7 cellular contexts compared by ENCODE assay signal in genomic region chr2:170930132-170931109, GRCh38. TPM values are rescaled to one million over a fixed set of nuclear protein-coding genes. Genes with fewer than 3 reads are reported as not detected.
DNase-seq lines count a peak whose midpoint lies in the region; ATAC-seq, FAIRE-seq and TF ChIP-seq lines count a peak whose summit lies in the region.

No MANE protein-coding gene starts in this region.

- POLR2A ChIA-PET in activated CD4-positive, alpha-beta T cell treated with anti-CD3 and anti-CD28 coated beads, Interleukin-2, amount 10 ng/mL, durations not matched to agents 7 days and 5 days (lab: Charles Lee) = no interaction called here

- no peaks in the 10 kb centered on the region for H3K27me3 Mint-ChIP-seq in activated CD4-positive, alpha-beta T cell treated with anti-CD3 and anti-CD28 coated beads, Interleukin-2, amount 10 ng/mL, durations not matched to agents 7 days and 5 days
- no peaks in the 10 kb centered on the region for H3K27me3 Mint-ChIP-seq in naive B cell

- peak overlapping the region; percentile 86 for H3K4me3 Mint-ChIP-seq in activated CD4-positive, alpha-beta T cell treated with anti-CD3 and anti-CD28 coated beads, Interleukin-2, amount 10 ng/mL, durations not matched to agents 7 days and 5 days
- peak overlapping the region; percentile 90 to 99 (median 96) for H3K4me3 Mint-ChIP-seq in naive B cell

- peaks cover 9% of the 10 kb centered on the region for H3K9me3 Mint-ChIP-seq in activated CD4-positive, alpha-beta T cell treated with anti-CD3 and anti-CD28 coated beads, Interleukin-2, amount 10 ng/mL, durations not matched to agents 7 days and 5 days
- H3K9me3 Mint-ChIP-seq in naive B cell = no peaks in the 10 kb centered on the region

- H3K36me3 Mint-ChIP-seq in activated CD4-positive, alpha-beta T cell treated with anti-CD3 and anti-CD28 coated beads, Interleukin-2, amount 10 ng/mL, durations not matched to agents 7 days and 5 days (ENCODE audit: low read depth) = peaks cover 13% of the 10 kb centered on the region
- no peaks in the 10 kb centered on the region for H3K36me3 Mint-ChIP-seq in naive B cell

- H3K27ac Mint-ChIP-seq in activated CD4-positive, alpha-beta T cell treated with anti-CD3 and anti-CD28 coated beads, Interleukin-2, amount 10 ng/mL, durations not matched to agents 7 days and 5 days = peak overlapping the region; percentile 93
- peak overlapping the region; percentile 78 to 96 (median 92) for H3K27ac Mint-ChIP-seq in naive B cell

- ATAC-seq in HG02884 (IDR thresholded peaks at IDR 0.05; ENCODE audit: unreplicated experiment) = peak; percentile 32
- peak; percentile 17 to 32 for ATAC-seq in naive B cell (ENCODE audit: low read depth in 2 of 2)

- peak; percentile 43 for DNase-seq in GM12891 (ENCODE audit: insufficient read length, low spot score)
- DNase-seq in NCI-H2196 (lab: John Stamatoyannopoulos, UW; ENCODE audit: unreplicated experiment) = peak; percentile 49
- peak; percentile 78 for DNase-seq in activated CD4-positive, alpha-beta T cell treated with anti-CD3 and anti-CD28 coated beads, Interleukin-2, amount 10 ng/mL, durations not matched to agents 7 days and 5 days
- DNase-seq in effector CD8-positive, alpha-beta T cell (lab: John Stamatoyannopoulos, UW) = peak; percentile 39
- peak; percentile 47 for DNase-seq in naive B cell
- DNase-seq in superior temporal gyrus (ENCODE audit: extremely low spot score) = peak; percentile 27

- peak; percentile 85 for TF ChIP-seq POLR2A in GM12891 (IDR thresholded peaks at IDR 0.05; ENCODE audit: low read depth, low read length)

- CTCF ChIA-PET in activated CD4-positive, alpha-beta T cell treated with anti-CD3 and anti-CD28 coated beads, Interleukin-2, amount 10 ng/mL, durations not matched to agents 7 days and 5 days (lab: Charles Lee) = interaction anchor here (1.0 to 2.8 kb wide), 20 partner anchors 8 to 1176 kb away, joined by 3 to 27 read pairs (median 9); partner anchors contain the start of genes DCAF17 and METTL8

- FAIRE-seq in GM12891 (lab: Jason Lieb, UNC) = peak; percentile 95

- peaks cover 46% of the 10 kb centered on the region for H3K4me1 Mint-ChIP-seq in activated CD4-positive, alpha-beta T cell treated with anti-CD3 and anti-CD28 coated beads, Interleukin-2, amount 10 ng/mL, durations not matched to agents 7 days and 5 days
- H3K4me1 Mint-ChIP-seq in naive B cell = peaks cover 26 to 44% (median 27%) of the 10 kb centered on the region in 3 donors

TF ChIP-seq in GM12891, 5 proteins besides CTCF, POLR2A, EP300 and RAD21:
- TF ChIP-seq POLR2AphosphoS5 (IDR thresholded peaks at IDR 0.05; ENCODE audit: low read depth, low read length) (peak; percentile 82), SPI1 (IDR thresholded peaks at IDR 0.05; ENCODE audit: low read depth, low read length) (no peak; the same call in 1 of the 2 replicates), PAX5 (IDR thresholded peaks at IDR 0.05; ENCODE audit: insufficient read depth, low read length, severe bottlenecking) (no peak), TAF1 (IDR thresholded peaks at IDR 0.05; ENCODE audit: low read depth, low read length) (peak; percentile 93), POU2F2 (IDR thresholded peaks at IDR 0.05; ENCODE audit: low read depth, low read length) (peak; percentile 34; the same call in 1 of the 2 replicates)

RNA-seq across cellular contexts. Expression of gene GORASP2, which starts 1.4 kb away (rescaled TPM):
- polyA plus RNA-seq in GM12891 (2012; ENCODE audit: low read depth, missing spikeins) = 63.8 TPM
- 10 to 100 TPM; 58.7 to 62.0 TPM for total RNA-seq in activated CD4-positive, alpha-beta T cell treated with anti-CD3 and anti-CD28 coated beads, Interleukin-2, amount 10 ng/mL, durations not matched to agents 7 days and 5 days
- 10 to 100 TPM; 51.7 to 93.6 (median 63.2) TPM for polyA plus RNA-seq in naive B cell (ENCODE audit: low read depth in 6 of 6)

Comparison
In these comparisons a context has a peak if more than half of its experiments do, and no peak if none do; other contexts are left out.
1. Peak in every context shown above with its lines: DNase-seq and ATAC-seq.
2. DNase-seq: peak in every context shown above with its lines; median percentile 78 in activated CD4-positive, alpha-beta T cell treated with anti-CD3 and anti-CD28 coated beads, Interleukin-2, amount 10 ng/mL, durations not matched to agents 7 days and 5 days; 49 in NCI-H2196; 47 in naive B cell; 43 in GM12891; 39 in effector CD8-positive, alpha-beta T cell; 27 in superior temporal gyrus.